25 cellular contexts compared by ENCODE assay signal in the genomic region with DNA sequence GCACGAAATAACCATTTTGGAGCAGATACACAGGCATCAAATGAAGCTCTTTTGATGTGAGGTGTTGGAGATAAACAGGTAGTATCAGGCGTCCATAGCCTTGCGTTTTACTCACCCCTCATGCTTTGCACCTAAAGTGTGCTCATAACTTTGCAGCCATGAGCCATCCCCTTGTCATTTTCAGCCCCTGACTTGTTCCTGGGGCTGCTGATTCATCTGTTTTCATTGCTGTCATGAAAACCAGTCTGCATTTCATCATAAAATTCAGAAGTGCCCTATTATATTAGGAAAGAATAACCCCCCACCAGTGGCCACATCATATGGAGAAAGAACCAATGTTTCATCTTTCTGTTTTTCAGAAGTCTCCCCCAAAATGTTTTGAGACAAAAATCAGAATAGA.
DNase-seq lines count a peak whose midpoint lies in the region; FAIRE-seq and TF ChIP-seq lines count a peak whose summit lies in the region.
"Had no signal": no experiment of that assay in that cellular context is flagged by ENCODE, and none has a peak within 500 bp of the region (broad histone marks: within the 10 kb centered on the region; RNA-seq: fewer than 3 reads in every experiment).

No MANE protein-coding gene starts in this region.

- no peak for TF ChIP-seq CTCF in choroid plexus epithelial cell (conservative IDR thresholded peaks at IDR 0.05; ENCODE audit: low read depth, low read length)

- no peak overlapping the region for H3K4me3 ChIP-seq in choroid plexus epithelial cell (ENCODE audit: low read depth, low read length)
- H3K4me3 ChIP-seq: cardiac muscle cell, K562, left lung, mucosa of descending colon, neural progenitor cell, transverse colon had no signal

- no peak for FAIRE-seq in frontal cortex (lab: Jason Lieb, UNC)
- FAIRE-seq: GM18507, H54, K562 had no signal

- DNase-seq in AG20443 (ENCODE audit: low spot score) (peak; percentile 52), RKO (ENCODE audit: low spot score) (peak; percentile 12), choroid plexus epithelial cell (ENCODE audit: low read depth) (peak; percentile 31), iris pigment epithelial cell (ENCODE audit: low read depth) (peak; percentile 67), GDM1 (lab: John Stamatoyannopoulos, UW) (no peak), DMS 273 treated with DMSO at 0.1 percent for 48 hours (lab: John Stamatoyannopoulos, UW) (no peak), frontal cortex (ENCODE audit: low spot score in 2 of 2) (no peak)
- no peak for DNase-seq in activated CD4-positive, alpha-beta T cell treated with anti-CD3 and anti-CD28 coated beads, Interleukin-2, amount 50 U/mL, for 1 hour
- DNase-seq: activated CD8-positive, alpha-beta T cell treated with anti-CD3 and anti-CD28 coated beads for 36 hours; activated T-cell treated with anti-CD3 and anti-CD28 coated beads, Interleukin-2, amount 50 U/mL, for 72 hours; CD4-positive, alpha-beta T cell; DMS53; effector CD4-positive, alpha-beta T cell; left lung; mucosa of descending colon; NCI-H524 treated with DMSO at 0.1 percent for 48 hours; SHP77 treated with DMSO at 0.1 percent for 48 hours; stimulated activated CD4-positive, alpha-beta T cell treated with anti-CD3 and anti-CD28 coated beads, Interleukin-15, amount 100 ng/mL, for 24 hours; T-helper 2 cell; transverse colon had no signal

Comparison
In these comparisons a context has a peak if more than half of its experiments do, and no peak if none do; other contexts are left out.
1. DNase-seq: peak in AG20443 (single experiment), RKO (single experiment), choroid plexus epithelial cell (single experiment) and iris pigment epithelial cell (single experiment); none in GDM1 (single experiment), DMS 273 treated with DMSO at 0.1 percent for 48 hours (single experiment), frontal cortex (0 of 2) and activated CD4-positive, alpha-beta T cell treated with anti-CD3 and anti-CD28 coated beads, Interleukin-2, amount 50 U/mL, for 1 hour (single experiment).